Comparison of ENCODE assay signal across 18 cellular contexts in the genomic region with DNA sequence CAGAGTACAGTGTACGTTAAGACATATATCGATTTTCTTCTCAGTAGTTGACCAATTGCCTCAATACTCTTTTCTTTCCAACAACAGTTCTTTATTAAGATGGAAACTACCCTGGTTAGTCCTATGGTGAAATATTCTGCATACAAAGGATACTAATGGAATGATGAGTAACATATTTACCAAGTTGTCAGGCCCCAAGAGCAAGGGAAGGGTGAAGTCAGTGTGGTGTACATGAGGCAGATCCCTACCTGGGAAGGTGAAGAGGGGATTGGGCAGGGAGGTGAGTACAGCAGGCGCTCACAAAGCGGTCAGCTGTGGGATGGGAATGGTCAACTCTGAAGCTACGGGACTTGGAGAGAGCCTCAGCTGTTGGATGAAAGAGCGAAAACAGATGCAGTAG. TPM values are rescaled to one million over a fixed set of nuclear protein-coding genes. Genes with fewer than 3 reads are reported as not detected.
DNase-seq lines count a peak whose midpoint lies in the region; ATAC-seq and TF ChIP-seq lines count a peak whose summit lies in the region.
"Had no signal": no experiment of that assay in that cellular context is flagged by ENCODE, and none has a peak within 500 bp of the region (broad histone marks: within the 10 kb centered on the region; RNA-seq: fewer than 3 reads in every experiment).

No MANE protein-coding gene starts in this region.

- ATAC-seq in HG02884 (IDR thresholded peaks at IDR 0.05; ENCODE audit: unreplicated experiment), result no peak
- no peak for ATAC-seq in Right ventricle myocardium superior (ENCODE audit: poor library complexity)
- ATAC-seq: K562, Right ventricle myocardium inferior had no signal

- H3K18ac ChIP-seq in trophoblast cell (ENCODE audit: low read length), result no peak overlapping the region

- no peak for TF ChIP-seq POLR2A in breast epithelium (IDR thresholded peaks at IDR 0.05)

- DNase-seq in SK-MEL-5 (ENCODE audit: low read depth, low spot score), result peak; percentile 8
- DNase-seq in fibroblast of peridontal ligament (ENCODE audit: extremely low read depth), result peak; percentile 13
- DNase-seq in trophoblast cell, result no peak
- DNase-seq in breast epithelium (ENCODE audit: low spot score in 2 of 2), result no peak
- DNase-seq in Right ventricle myocardium superior, result no peak
- DNase-seq in GM19240 (ENCODE audit: insufficient read length, low spot score), result no peak
- DNase-seq: DMS 273 treated with DMSO at 0.1 percent for 48 hours; HCEC 1CT; NCI-H1105; NCI-H1694; NCI-H2081 treated with DMSO at 0.1 percent for 48 hours; NK-92 treated with Interleukin-12 subunit alpha and Interleukin-12 subunit beta, amount 100 ng/mL, for 24 hours; SK-N-SH had no signal

- H3K23ac ChIP-seq in trophoblast cell (ENCODE audit: low read length), result no peak overlapping the region

- no peaks in the 10 kb centered on the region for H4K20me1 ChIP-seq in BLaER1

- H3K9me3 ChIP-seq in BLaER1 (peaks cover 5% of the 10 kb centered on the region; the same call in 1 of the 2 replicates), trophoblast cell (ENCODE audit: insufficient read depth, low read depth, low read length) (no peaks in the 10 kb centered on the region), breast epithelium (no peaks in the 10 kb centered on the region)
- H3K9me3 ChIP-seq: SK-N-SH had no signal

- H3K27ac ChIP-seq in BLaER1, result peak overlapping the region; percentile 55; the same call in 1 of the 2 replicates
- no peak overlapping the region for H3K27ac ChIP-seq in trophoblast cell (ENCODE audit: low read depth, low read length)
- no peak overlapping the region for H3K27ac ChIP-seq in breast epithelium
- H3K27ac ChIP-seq: C4-2B had no signal

- peak overlapping the region; percentile 9 for H2BK5ac ChIP-seq in trophoblast cell (ENCODE audit: low read depth, low read length, poor library complexity)

- intact Hi-C loops in breast epithelium (cut with DNase I; ENCODE audit: low total_unique reads) (no loop called here), Right ventricle myocardium superior (cut with DNase I) (no loop called here)

- H3K4ac ChIP-seq in trophoblast cell (ENCODE audit: low read depth, low read length), result no peak overlapping the region

- no peak for TF ChIP-seq CTCF in breast epithelium (IDR thresholded peaks at IDR 0.05)

- H2BK120ac ChIP-seq in trophoblast cell (ENCODE audit: insufficient read depth, low read length, poor library complexity), result no peak overlapping the region

- H3K4me3 ChIP-seq in BLaER1 (no peak overlapping the region), trophoblast cell (ENCODE audit: low read depth, low read length) (no peak overlapping the region), breast epithelium (no peak overlapping the region)
- H3K4me3 ChIP-seq: K562 had no signal

- no peaks in the 10 kb centered on the region for H3K79me2 ChIP-seq in trophoblast cell (ENCODE audit: control insufficient read depth, insufficient read depth, low read length, poor library complexity)

- H4K8ac ChIP-seq in trophoblast cell (ENCODE audit: low read depth, low read length), result no peak overlapping the region

- no CpG with 5 or more reads among the region's 6 CpGs for WGBS in trophoblast cell (ENCODE audit: extremely low coverage, insufficient coverage, insufficient read length)

- H3K27me3 ChIP-seq in BLaER1 (no peaks in the 10 kb centered on the region), trophoblast cell (ENCODE audit: insufficient read depth, low read length) (no peaks in the 10 kb centered on the region), breast epithelium (no peaks in the 10 kb centered on the region)

- H2AFZ ChIP-seq in trophoblast cell (ENCODE audit: insufficient read depth, low read length, poor library complexity), result no peak overlapping the region

- H3K79me1 ChIP-seq in trophoblast cell (ENCODE audit: low read length), result no peaks in the 10 kb centered on the region

- no peak overlapping the region for H2BK12ac ChIP-seq in trophoblast cell (ENCODE audit: low read length)

- in situ Hi-C loops in SK-MEL-5 (cut with HindIII; ENCODE audit: low pct_unique_long_range_greater_than_20kb, low sequenced_read_pairs), result no loop called here

- no peak overlapping the region for H2AK5ac ChIP-seq in trophoblast cell (ENCODE audit: low read length)

- H4K91ac ChIP-seq in trophoblast cell (ENCODE audit: low read depth, low read length), result no peak overlapping the region

- H3K4me2 ChIP-seq in BLaER1 (peak overlapping the region; percentile 45), trophoblast cell (ENCODE audit: low read length) (no peak overlapping the region)
- H3K4me2 ChIP-seq: SK-N-SH had no signal

- H3K14ac ChIP-seq in trophoblast cell (ENCODE audit: low read length), result no peak overlapping the region

- H3K36me3 ChIP-seq in BLaER1 (no peaks in the 10 kb centered on the region), trophoblast cell (ENCODE audit: control insufficient read depth in 1 of 2, insufficient read depth in 2 of 2, low read length in 2 of 2) (no peaks in the 10 kb centered on the region), breast epithelium (no peaks in the 10 kb centered on the region)

- no peak overlapping the region; the same call in 1 of the 2 replicates for H3K9ac ChIP-seq in BLaER1
- H3K9ac ChIP-seq in trophoblast cell (ENCODE audit: low read length), result no peak overlapping the region
- H3K9ac ChIP-seq: SK-N-SH had no signal

- H3K4me1 ChIP-seq in BLaER1 (peaks cover 43% of the 10 kb centered on the region), trophoblast cell (ENCODE audit: control insufficient read depth in 1 of 2, insufficient read depth in 2 of 2, low read length in 2 of 2) (no peaks in the 10 kb centered on the region), breast epithelium (no peaks in the 10 kb centered on the region)

- H4K12ac ChIP-seq in trophoblast cell (ENCODE audit: low read depth, low read length), result no peak overlapping the region

RNA-seq across cellular contexts. Expression of a gene that starts 29.7 kb away (rescaled TPM):
- total RNA-seq in SK-MEL-5 (2014; rRNA removed; shearing (Covaris generic)), result 0.21 and 0.32 TPM in 2 replicates
- polyA plus RNA-seq in SK-MEL-5 (2015; cell fraction: cytosol; rRNA removed), result 0.20 and 0.22 TPM in 2 replicates
- polyA plus RNA-seq in SK-MEL-5 (2015; cell fraction: nucleus; rRNA removed), result 0.10 TPM in 1 of 2 replicates, not detected in the other
- 194 and 202 TPM in 2 replicates for polyA plus RNA-seq in trophoblast cell (2013)
- total RNA-seq in breast epithelium (10 to 100 TPM; 37.3 to 91.0 (median 90.1) TPM), Right ventricle myocardium superior (214 TPM)

Comparison
In these comparisons a context has a peak if more than half of its experiments do, and no peak if none do; other contexts are left out.
1. DNase-seq: peak in SK-MEL-5 (single experiment) and fibroblast of peridontal ligament (single experiment); none in trophoblast cell (0 of 2), breast epithelium (0 of 2), Right ventricle myocardium superior (single experiment) and GM19240 (single experiment).
2. RNA of a gene that starts 29.7 kb away (total RNA-seq): 214 TPM in Right ventricle myocardium superior (single experiment) and 37.3 to 91.0 TPM in breast epithelium; 0.21 to 0.32 TPM in SK-MEL-5; every median in the first group is over 10 times any median in the second.